8 cellular contexts compared by ENCODE assay signal in genomic region chr12:6267007-6267721, GRCh38. TPM values are rescaled to one million over a fixed set of nuclear protein-coding genes. Genes with fewer than 3 reads are reported as not detected.
DNase-seq lines count a peak whose midpoint lies in the region; ATAC-seq and TF ChIP-seq lines count a peak whose summit lies in the region.

No MANE protein-coding gene starts in this region.

- H4K5ac ChIP-seq in IMR-90 (ENCODE audit: low read depth, low read length): no peak overlapping the region

- intact Hi-C loops in IMR-90 (cut with micrococcal nuclease) (loop anchor here (2.0 kb wide), 1 partner anchor 36 kb away; no protein-coding TSS in a partner anchor), body of pancreas (cut with DNase I) (no loop called here)

- DNase-seq in IMR-90 (peak; percentile 75), body of pancreas (peak in 1 of 4 donors; percentile 28), osteocyte (ENCODE audit: extremely low spot score, unreplicated experiment) (no peak), HuH-7 (ENCODE audit: low spot score) (no peak), OCI-M2 (lab: John Stamatoyannopoulos, UW; ENCODE audit: unreplicated experiment) (no peak), middle frontal gyrus (ENCODE audit: extremely low spot score, low spot score) (no peak)

- H4K20me1 ChIP-seq in BLaER1 treated with 17β-estradiol and CSF1 and Interleukin-3, amounts not matched to agents 10 nM and 100 nM: no peaks in the 10 kb centered on the region
- H4K20me1 ChIP-seq in IMR-90 (ENCODE audit: insufficient read depth, low read length): no peaks in the 10 kb centered on the region

- BruUV-seq in IMR-90 (replicated peaks; lab: Mats Ljungman, UMichigan): no TSS peak

- no CpG with 5 or more reads among the region's 12 CpGs for WGBS in IMR-90 (ENCODE audit: extremely low coverage in 2 of 2, insufficient read length in 1 of 2), 2 experiments
- 53 to 59% methylated on average over 12 of the region's 12 CpGs for WGBS in body of pancreas, 2 donors

- no peak overlapping the region for H3K4me3 Mint-ChIP-seq in osteocyte (ENCODE audit: unreplicated experiment)

- H3K79me1 ChIP-seq in IMR-90 (ENCODE audit: low read depth in 1 of 2, low read length in 2 of 2): no peaks in the 10 kb centered on the region

- POLR2A ChIA-PET in IMR-90 (lab: Charles Lee; ENCODE audit: unreplicated experiment): no interaction called here

- H2BK15ac ChIP-seq in IMR-90 (ENCODE audit: low read depth, low read length): no peak overlapping the region

- H2AFZ ChIP-seq in IMR-90 (replicated peaks; ENCODE audit: low read length, poor library complexity): peak overlapping the region; percentile 79

- no peaks in the 10 kb centered on the region for H3K27me3 ChIP-seq in BLaER1 treated with 17β-estradiol and CSF1 and Interleukin-3, amounts not matched to agents 10 nM and 100 nM
- peaks cover 4% of the 10 kb centered on the region; the same call in 1 of the 2 replicates for H3K27me3 ChIP-seq in IMR-90 (ENCODE audit: control insufficient read depth, insufficient read depth, low read length)
- H3K27me3 ChIP-seq in body of pancreas: no peaks in the 10 kb centered on the region

- H3K27ac Mint-ChIP-seq in osteocyte (ENCODE audit: unreplicated experiment): peak overlapping the region; percentile 80

- TF ChIP-seq CTCF in IMR-90 (conservative IDR thresholded peaks at IDR 0.05; ENCODE audit: low read depth, low read length): no peak
- peak in 1 of 7 experiments; percentile 30 for TF ChIP-seq CTCF in body of pancreas (IDR thresholded peaks at IDR 0.05)
- no peak for TF ChIP-seq CTCF in osteocyte (IDR thresholded peaks at IDR 0.05)

- no peaks in the 10 kb centered on the region for H3K9me3 ChIP-seq in BLaER1 treated with 17β-estradiol and CSF1 and Interleukin-3, amounts not matched to agents 10 nM and 100 nM (replicated peaks in 1 of 11)
- H3K9me3 ChIP-seq in IMR-90 (ENCODE audit: control insufficient read depth, insufficient read depth, low read length) (no peaks in the 10 kb centered on the region), body of pancreas (no peaks in the 10 kb centered on the region)

- no peak overlapping the region for H3K9ac ChIP-seq in BLaER1 treated with 17β-estradiol and CSF1 and Interleukin-3, amounts not matched to agents 10 nM and 100 nM
- no peak overlapping the region for H3K9ac ChIP-seq in IMR-90 (ENCODE audit: low read depth, low read length)

- CTCF ChIA-PET in IMR-90 (lab: Yijun Ruan, JAX): no interaction called here

- no peaks in the 10 kb centered on the region for H3K36me3 Mint-ChIP-seq in osteocyte (ENCODE audit: unreplicated experiment)

- peak; percentile 66 for ATAC-seq in IMR-90 (ENCODE audit: low read depth)
- ATAC-seq in body of pancreas: peak; percentile 73
- no peak for ATAC-seq in HG03354 (IDR thresholded peaks at IDR 0.05; ENCODE audit: poor library complexity, severe bottlenecking, unreplicated experiment)

- H3K56ac ChIP-seq in IMR-90 (ENCODE audit: extremely low read depth, insufficient read depth, low read length): no peak overlapping the region

- H3K36me3 ChIP-seq in BLaER1 treated with 17β-estradiol and CSF1 and Interleukin-3, amounts not matched to agents 10 nM and 100 nM: no peaks in the 10 kb centered on the region
- H3K36me3 ChIP-seq in IMR-90 (ENCODE audit: control insufficient read depth, insufficient read depth, low read length) (no peaks in the 10 kb centered on the region), body of pancreas (replicated peaks in 1 of 2; ENCODE audit: insufficient read depth in 1 of 2, low read depth in 2 of 2) (no peaks in the 10 kb centered on the region)

- H3K4me1 Mint-ChIP-seq in osteocyte (ENCODE audit: unreplicated experiment): peaks cover 38% of the 10 kb centered on the region

- H2AK9ac ChIP-seq in IMR-90 (replicated peaks; ENCODE audit: low read depth, low read length, poor library complexity): peak overlapping the region; percentile 12

- dilution Hi-C loops in IMR-90 (cut with HindIII; ENCODE audit: low sequenced_read_pairs, unreplicated experiment): no loop called here

- H4K91ac ChIP-seq in IMR-90 (ENCODE audit: insufficient read depth, low read depth, low read length): no peak overlapping the region

- H3K27ac ChIP-seq in BLaER1 treated with 17β-estradiol and CSF1 and Interleukin-3, amounts not matched to agents 10 nM and 100 nM: no peak overlapping the region
- H3K27ac ChIP-seq in IMR-90 (ENCODE audit: insufficient read depth, low read length) (no peak overlapping the region), body of pancreas (peak overlapping the region; percentile 25 to 71 (median 58))

- H3K9me3 Mint-ChIP-seq in osteocyte (ENCODE audit: unreplicated experiment): no peaks in the 10 kb centered on the region

- H3K4me1 ChIP-seq in BLaER1 treated with 17β-estradiol and CSF1 and Interleukin-3, amounts not matched to agents 10 nM and 100 nM: peaks cover 15 to 30% (median 25%) of the 10 kb centered on the region in 10 experiments
- H3K4me1 ChIP-seq in IMR-90 (ENCODE audit: control insufficient read depth, insufficient read depth, low read length) (peaks cover 15% of the 10 kb centered on the region), body of pancreas (peaks cover 31% of the 10 kb centered on the region)

- H2BK5ac ChIP-seq in IMR-90 (ENCODE audit: low read depth, low read length, poor library complexity, severe bottlenecking): no peak overlapping the region

- no peak overlapping the region for H3K14ac ChIP-seq in IMR-90 (replicated peaks; ENCODE audit: low read depth, low read length)

- H3K27me3 Mint-ChIP-seq in osteocyte (ENCODE audit: unreplicated experiment): no peaks in the 10 kb centered on the region

- TF ChIP-seq RAD21 in IMR-90 (IDR thresholded peaks at IDR 0.05; ENCODE audit: low read length): no peak

- H3K4me2 ChIP-seq in BLaER1 treated with 17β-estradiol and CSF1 and Interleukin-3, amounts not matched to agents 10 nM and 100 nM: peak overlapping the region; percentile 5 to 50 (median 35); a peak in 21 of 22 replicates
- no peak overlapping the region for H3K4me2 ChIP-seq in IMR-90 (ENCODE audit: low read depth, low read length)

- H3K4me3 ChIP-seq in BLaER1 treated with 17β-estradiol and CSF1 and Interleukin-3, amounts not matched to agents 10 nM and 100 nM: no peak overlapping the region
- H3K4me3 ChIP-seq in IMR-90 (ENCODE audit: insufficient read depth, low read depth, low read length) (no peak overlapping the region), body of pancreas (no peak overlapping the region)

- H3K4ac ChIP-seq in IMR-90 (ENCODE audit: low read depth, low read length): peak overlapping the region; percentile 22; the same call in 1 of the 2 replicates

- TF ChIP-seq POLR2A in IMR-90 (IDR thresholded peaks at IDR 0.05; ENCODE audit: low read depth, low read length): no peak
- TF ChIP-seq POLR2A in body of pancreas (IDR thresholded peaks at IDR 0.05): peak in 1 of 3 donors; percentile 20

- H3K23ac ChIP-seq in IMR-90 (ENCODE audit: low read depth, low read length): no peak overlapping the region

- no peak overlapping the region for H4K8ac ChIP-seq in IMR-90 (ENCODE audit: low read depth in 2 of 2, low read length in 2 of 2)

- in situ Hi-C loops in IMR-90 (cut with MboI; ENCODE audit: low sequenced_read_pairs): no loop called here

- no peak overlapping the region for H2BK120ac ChIP-seq in IMR-90 (ENCODE audit: low read depth, low read length)

- H3K9me1 ChIP-seq in IMR-90 (ENCODE audit: insufficient read depth, low read length): peaks cover 6% of the 10 kb centered on the region; the same call in 1 of the 2 replicates

- H3K18ac ChIP-seq in IMR-90 (ENCODE audit: low read depth, low read length): 0 out of 2 replicates have a peak overlapping the region, but pooled peaks have one; percentile 6

- H2BK20ac ChIP-seq in IMR-90 (ENCODE audit: low read depth, low read length): no peak overlapping the region

- H2AK5ac ChIP-seq in IMR-90 (ENCODE audit: low read depth, low read length): peak overlapping the region; percentile 7; the same call in 1 of the 2 replicates

TF ChIP-seq in IMR-90, 13 proteins besides CTCF, POLR2A, EP300 and RAD21:
- TF ChIP-seq FOS (IDR thresholded peaks at IDR 0.05; ENCODE audit: low read depth, low read length): 0 out of 2 replicates have a peak, but pooled peaks have one; percentile 19
- TF ChIP-seq RFX5 (IDR thresholded peaks at IDR 0.05; ENCODE audit: low read depth, low read length): no peak

RNA-seq across cellular contexts. Expression of gene PLEKHG6, which starts 43.3 kb away (rescaled TPM):
- total RNA-seq in IMR-90 (2012; rRNA removed): under 0.01 TPM in 2 replicates
- polyA plus RNA-seq in IMR-90 (2012; rRNA removed): 0.10 TPM in 2 replicates
- 0.05 and 0.07 TPM in 2 replicates for polyA plus RNA-seq in IMR-90 (2012; cell fraction: cytosol; rRNA removed)
- polyA plus RNA-seq in IMR-90 (2012; cell fraction: nucleus; rRNA removed; ENCODE audit: low replicate concordance): 0.05 and 0.15 TPM in 2 replicates
- total RNA-seq in body of pancreas: 10 to 100 TPM in 1 of 2 donors, 1 to 10 TPM in 1; 7.0 to 16.2 TPM
- total RNA-seq in osteocyte: 0.21 and 0.55 TPM in 2 replicates

Comparison
In these comparisons a context has a peak if more than half of its experiments do, and no peak if none do; other contexts are left out.
1. H3K27ac ChIP-seq: peak in body of pancreas (4 of 4); none in BLaER1 treated with 17β-estradiol and CSF1 and Interleukin-3, amounts not matched to agents 10 nM and 100 nM (0 of 11) and IMR-90 (single experiment).